27 cellular contexts compared by ENCODE assay signal in genomic region chr6:114361036-114361435, GRCh38. TPM values are rescaled to one million over a fixed set of nuclear protein-coding genes. Genes with fewer than 3 reads are reported as not detected.
DNase-seq lines count a peak whose midpoint lies in the region; ATAC-seq, FAIRE-seq and TF ChIP-seq lines count a peak whose summit lies in the region.
"Had no signal": no experiment of that assay in that cellular context is flagged by ENCODE, and none has a peak within 500 bp of the region (broad histone marks: within the 10 kb centered on the region; RNA-seq: fewer than 3 reads in every experiment).

No MANE protein-coding gene starts in this region.

- no peak overlapping the region for H3K14ac ChIP-seq in H1 (ENCODE audit: insufficient read length)

- CTCF ChIA-PET in H1 (lab: Charles Lee; ENCODE audit: partially characterized antibody), result interaction anchor here (1.1 to 1.4 kb wide), 3 partner anchors 18 to 32 kb away, joined by 4 to 6 read pairs (median 4); partner anchors contain the start of gene HS3ST5

- no peak overlapping the region for H2BK12ac ChIP-seq in H1 (ENCODE audit: low read depth, low read length)

- H3K36me3 Mint-ChIP-seq in GM23338 (ENCODE audit: low read depth), result no peaks in the 10 kb centered on the region
- H3K36me3 Mint-ChIP-seq: CD14-positive monocyte; CD4-positive, alpha-beta memory T cell; CD4-positive, CD25-positive, alpha-beta regulatory T cell; CD8-positive, alpha-beta memory T cell had no signal

- FAIRE-seq in H1 (lab: Jason Lieb, UNC), result no peak
- FAIRE-seq: A549, D721Med, G401.6, GM12891, GM19239 had no signal

- H3K4ac ChIP-seq in H1 (replicated peaks; ENCODE audit: insufficient read length, low read depth, low read length), result no peak overlapping the region
- H3K4ac ChIP-seq in mesendoderm (ENCODE audit: low read depth, low read length), result no peak overlapping the region

- H3K4me1 Mint-ChIP-seq in GM23338, result peaks cover 51% of the 10 kb centered on the region
- H3K4me1 Mint-ChIP-seq: CD14-positive monocyte; CD4-positive, alpha-beta memory T cell; CD4-positive, CD25-positive, alpha-beta regulatory T cell; CD8-positive, alpha-beta memory T cell had no signal

- no peak overlapping the region for H3K9ac ChIP-seq in H1 (replicated peaks in 1 of 4; ENCODE audit: extremely low read depth in 1 of 4, low read depth in 3 of 4, low read length in 3 of 4)
- no peak overlapping the region for H3K9ac ChIP-seq in mesendoderm (ENCODE audit: low read length)
- H3K9ac ChIP-seq: BLaER1 had no signal

- no peak overlapping the region for H4K91ac ChIP-seq in H1 (replicated peaks; ENCODE audit: insufficient read length, low read length)

- H2AK5ac ChIP-seq in H1 (ENCODE audit: low read depth, low read length), result no peak overlapping the region
- H2AK5ac ChIP-seq in mesendoderm (ENCODE audit: low read length), result no peak overlapping the region

- H4K8ac ChIP-seq in H1 (ENCODE audit: extremely low read depth, insufficient read depth, low read length) (no peak overlapping the region), mesendoderm (ENCODE audit: low read depth, low read length) (no peak overlapping the region)

- H3K4me2 ChIP-seq in GM23338 (peak overlapping the region; percentile 42; the same call in 1 of the 2 replicates), H1 (ENCODE audit: insufficient read depth in 1 of 2, low read depth in 2 of 2, low read length in 2 of 2) (no peak overlapping the region), mesendoderm (ENCODE audit: low read length) (no peak overlapping the region)
- H3K4me2 ChIP-seq: A549, BLaER1 had no signal

- H3K27me3 Mint-ChIP-seq in GM23338 (ENCODE audit: insufficient read depth, low read depth, poor library complexity), result peaks cover 7% of the 10 kb centered on the region
- H3K27me3 Mint-ChIP-seq: CD4-positive, alpha-beta memory T cell; CD4-positive, CD25-positive, alpha-beta regulatory T cell; CD8-positive, alpha-beta memory T cell had no signal

- no peaks in the 10 kb centered on the region for H3K36me3 ChIP-seq in GM23338 (ENCODE audit: insufficient read depth)
- no peaks in the 10 kb centered on the region for H3K36me3 ChIP-seq in SJSA1
- H3K36me3 ChIP-seq in H1 (ENCODE audit: control insufficient read depth in 2 of 4, insufficient read depth in 4 of 4, low read length in 3 of 4), result no peaks in the 10 kb centered on the region
- no peaks in the 10 kb centered on the region for H3K36me3 ChIP-seq in mesendoderm (ENCODE audit: control insufficient read depth, insufficient read depth, low read length)
- H3K36me3 ChIP-seq: BE2C, BLaER1 had no signal

- H3K79me1 ChIP-seq in H1 (ENCODE audit: low read depth, low read length), result no peaks in the 10 kb centered on the region
- no peaks in the 10 kb centered on the region for H3K79me1 ChIP-seq in mesendoderm (ENCODE audit: low read length)

- 45% methylated on average over 1 of the region's 1 CpG; no CpG with 5 or more reads in 1 of the 2 experiments for WGBS in H1 (ENCODE audit: extremely low coverage in 1 of 2, insufficient coverage in 1 of 2, insufficient read length in 1 of 2, insufficient replicate concordance in 2 of 2, low coverage in 1 of 2, low lambda C conversion rate in 2 of 2, missing lambda C conversion rate in 1 of 2), 2 experiments
- WGBS in mesendoderm (ENCODE audit: extremely low coverage, insufficient coverage, low lambda C conversion rate), result no CpG with 5 or more reads among the region's 1 CpG

- no peaks in the 10 kb centered on the region for H3K23me2 ChIP-seq in H1 (ENCODE audit: low read depth, low read length)

- TF ChIP-seq CTCF in GM23338 (conservative IDR thresholded peaks at IDR 0.05; ENCODE audit: low read depth in 2 of 2) (no peak), H1 (IDR thresholded peaks at IDR 0.05; ENCODE audit: control extremely low read depth in 1 of 3, insufficient read depth in 1 of 3, low read depth in 1 of 3, low read length in 3 of 3) (no peak)

- H3K23ac ChIP-seq in H1 (ENCODE audit: insufficient read length) (no peak overlapping the region), mesendoderm (ENCODE audit: low read length) (no peak overlapping the region)

- no peak overlapping the region for H2BK20ac ChIP-seq in H1 (ENCODE audit: low read length)

- H3K9me3 Mint-ChIP-seq in GM23338, result no peaks in the 10 kb centered on the region

- TF ChIP-seq POLR2A in H1 (IDR thresholded peaks at IDR 0.05; ENCODE audit: control extremely low read depth in 1 of 2, low read depth in 2 of 2, low read length in 2 of 2), result no peak

- no peak overlapping the region for H3K4me3 ChIP-seq in GM23338
- H3K4me3 ChIP-seq in SJSA1, result no peak overlapping the region
- no peak overlapping the region for H3K4me3 ChIP-seq in H1 (ENCODE audit: extremely low read depth in 1 of 4, insufficient read depth in 2 of 4, low read depth in 3 of 4, low read length in 4 of 4)
- no peak overlapping the region for H3K4me3 ChIP-seq in mesendoderm (ENCODE audit: low read length)
- H3K4me3 ChIP-seq: A549, BLaER1 had no signal

- ATAC-seq in GM23338, result no peak
- no peak for ATAC-seq in GM21447 (IDR thresholded peaks at IDR 0.05; ENCODE audit: unreplicated experiment)
- ATAC-seq: A549 had no signal

- H3K9me3 ChIP-seq in SJSA1 (replicated peaks) (no peaks in the 10 kb centered on the region), H1 (ENCODE audit: insufficient read depth in 2 of 2, low read depth in 1 of 2, low read length in 1 of 2) (no peaks in the 10 kb centered on the region)
- H3K9me3 ChIP-seq: A549, BE2C, BLaER1, Caco-2 had no signal

- H3K27ac ChIP-seq in GM23338 (ENCODE audit: low read depth) (peak overlapping the region; percentile 32; the same call in 1 of the 2 replicates), SJSA1 (peak overlapping the region; percentile 17), H1 (ENCODE audit: low read depth, low read length) (no peak overlapping the region), mesendoderm (ENCODE audit: low read depth, low read length) (no peak overlapping the region)
- H3K27ac ChIP-seq: 22Rv1, A549, BLaER1 had no signal

- H2BK120ac ChIP-seq in H1 (replicated peaks; ENCODE audit: low read depth, low read length), result no peak overlapping the region
- H2BK120ac ChIP-seq in mesendoderm (ENCODE audit: low read depth, low read length), result no peak overlapping the region

- H2BK15ac ChIP-seq in H1 (ENCODE audit: low read length) (no peak overlapping the region), mesendoderm (replicated peaks; ENCODE audit: low read depth) (peak overlapping the region; percentile 57)

- no peak overlapping the region for H3K4me3 Mint-ChIP-seq in GM23338
- H3K4me3 Mint-ChIP-seq: CD14-positive monocyte; CD4-positive, alpha-beta memory T cell; CD4-positive, CD25-positive, alpha-beta regulatory T cell; CD8-positive, alpha-beta memory T cell had no signal

- H3K56ac ChIP-seq in H1 (replicated peaks; ENCODE audit: insufficient read length, low read depth, low read length), result no peak overlapping the region
- no peak overlapping the region for H3K56ac ChIP-seq in mesendoderm (ENCODE audit: low read length)

- TF ChIP-seq RAD21 in H1 (IDR thresholded peaks at IDR 0.05 in 1 of 2, conservative IDR thresholded peaks at IDR 0.05 in 1 of 2; ENCODE audit: low read depth in 2 of 2, low read length in 2 of 2), result no peak

- H4K20me1 ChIP-seq in GM23338 (replicated peaks; ENCODE audit: insufficient read depth), result no peaks in the 10 kb centered on the region
- no peaks in the 10 kb centered on the region for H4K20me1 ChIP-seq in H1 (replicated peaks in 1 of 2; ENCODE audit: control insufficient read depth in 1 of 2, insufficient read depth in 2 of 2, low read length in 2 of 2)
- H4K20me1 ChIP-seq: BLaER1 had no signal

- no peak overlapping the region for H2BK5ac ChIP-seq in H1 (ENCODE audit: low read depth, low read length)
- no peak overlapping the region for H2BK5ac ChIP-seq in mesendoderm (ENCODE audit: low read length)

- H3K27me3 ChIP-seq in GM23338 (ENCODE audit: insufficient read depth) (no peaks in the 10 kb centered on the region), SJSA1 (replicated peaks) (no peaks in the 10 kb centered on the region), H1 (replicated peaks in 1 of 4; ENCODE audit: control insufficient read depth in 3 of 4, extremely low read depth in 1 of 4, insufficient read depth in 3 of 4, low read length in 3 of 4) (no peaks in the 10 kb centered on the region), mesendoderm (ENCODE audit: insufficient read depth, low read length, poor library complexity) (no peaks in the 10 kb centered on the region)
- H3K27me3 ChIP-seq: BE2C, BLaER1 had no signal

- H2AFZ ChIP-seq in GM23338, result no peak overlapping the region
- H2AFZ ChIP-seq in H1 (ENCODE audit: low read length), result no peak overlapping the region

- H3K27ac Mint-ChIP-seq in GM23338, result peak overlapping the region; percentile 52; the same call in 1 of the 2 replicates
- H3K27ac Mint-ChIP-seq: CD14-positive monocyte; CD4-positive, alpha-beta memory T cell; CD4-positive, CD25-positive, alpha-beta regulatory T cell; CD8-positive, alpha-beta memory T cell had no signal

- H3F3A ChIP-seq in GM23338 (replicated peaks; ENCODE audit: low read depth), result no peaks in the 10 kb centered on the region

- TF ChIP-seq EP300 in H1 (IDR thresholded peaks at IDR 0.05; ENCODE audit: borderline replicate concordance in 1 of 2, low read depth in 2 of 2, low read length in 2 of 2), result no peak

- POLR2A ChIA-PET in H1 (lab: Charles Lee; ENCODE audit: partially characterized antibody), result interaction anchor here (1.1 to 4.8 kb wide), 5 partner anchors 12 to 59 kb away, joined by 4 to 35 read pairs (median 10); no protein-coding TSS in a partner anchor

- H3K79me2 ChIP-seq in GM23338 (replicated peaks; ENCODE audit: insufficient read depth) (no peaks in the 10 kb centered on the region), H1 (ENCODE audit: control insufficient read depth in 1 of 2, insufficient read depth in 2 of 2, low read length in 2 of 2) (no peaks in the 10 kb centered on the region), mesendoderm (ENCODE audit: control insufficient read depth, insufficient read depth, low read length) (no peaks in the 10 kb centered on the region)

- H3K18ac ChIP-seq in H1 (ENCODE audit: extremely low read depth, low read length), result no peak overlapping the region
- no peak overlapping the region for H3K18ac ChIP-seq in mesendoderm (ENCODE audit: low read length)

- H3K9me2 ChIP-seq in GM23338 (ENCODE audit: insufficient read depth), result peaks cover 3% of the 10 kb centered on the region; the same call in 1 of the 2 replicates

- H3K4me1 ChIP-seq in GM23338 (ENCODE audit: insufficient read depth), result peaks cover 52% of the 10 kb centered on the region
- H3K4me1 ChIP-seq in SJSA1 (replicated peaks), result peaks cover 34% of the 10 kb centered on the region
- H3K4me1 ChIP-seq in H1 (replicated peaks in 1 of 4; ENCODE audit: control insufficient read depth in 3 of 4, insufficient read depth in 4 of 4, low read length in 3 of 4), result peaks cover 0 to 21% (median 11%) of the 10 kb centered on the region in 4 experiments; a peak in 6 of 7 replicates
- H3K4me1 ChIP-seq in mesendoderm (ENCODE audit: control insufficient read depth, low read depth, low read length), result peaks cover 4% of the 10 kb centered on the region
- H3K4me1 ChIP-seq: BE2C, BLaER1, Caco-2 had no signal

- no peak for DNase-seq in GM23338 (ENCODE audit: low spot score)
- DNase-seq in SJSA1 (ENCODE audit: low read depth in 1 of 2, low spot score in 2 of 2), result peak in 1 of 2 experiments; percentile 50
- DNase-seq in H1 (ENCODE audit: low read depth in 1 of 2, low spot score in 2 of 2), result no peak
- peak; percentile 68 for DNase-seq in mesendoderm
- DNase-seq in COLO668 (lab: John Stamatoyannopoulos, UW; ENCODE audit: unreplicated experiment), result no peak
- DNase-seq in activated T-cell treated with anti-CD3 and anti-CD28 coated beads, Interleukin-2, amount 50 U/mL, for 1 hour, result no peak
- DNase-seq: ACHN; BE2C; C1 segment of cervical spinal cord; Caco-2; Calu3; CD4-positive, alpha-beta memory T cell; CD4-positive, CD25-positive, alpha-beta regulatory T cell; CD8-positive, alpha-beta memory T cell; DMS79 treated with DMSO at 0.1 percent for 48 hours; GF-D8 had no signal

- no peak overlapping the region for H4K5ac ChIP-seq in H1 (ENCODE audit: insufficient read length, low read depth, low read length)
- no peak overlapping the region for H4K5ac ChIP-seq in mesendoderm (ENCODE audit: low read length)

RNA-seq across cellular contexts. Expression of gene HS3ST5, which starts 18.2 kb away (rescaled TPM):
- 3.5 and 3.8 TPM in 2 replicates for total RNA-seq in GM23338 (2014; rRNA removed; shearing (Covaris generic))
- polyA plus RNA-seq in GM23338 (2016; fragmentation: Nextera tagmentation; extraction: Ambion mirVana) (2.8 and 2.9 TPM in 2 replicates), H1 (2011; rRNA removed) (1.2 and 3.7 TPM in 2 replicates)
- 1.7 and 2.9 TPM in 2 replicates for total RNA-seq in SJSA1 (2014; rRNA removed; shearing (Covaris generic))
- total RNA-seq in H1 (2021; fragmentation: NEBNext Ultra II Directional; extraction: Animal tissue kit (Norgen Biotek cat#: 25700)), result 9.9 and 11.2 TPM in 2 replicates
- polyA plus RNA-seq in H1 (2011; cell fraction: cytosol; rRNA removed), result 1.4 TPM
- 3.2 TPM for polyA plus RNA-seq in H1 (2011; cell fraction: nucleus; rRNA removed)
- 3.6 to 4.9 TPM (median 4.3 TPM) in 4 replicates for polyA plus RNA-seq in H1 (2012, experiment 1 of 2)
- polyA plus RNA-seq in H1 (2012, experiment 2 of 2), result 1.3 TPM
- polyA plus RNA-seq in H1 (2013, experiment 1 of 2), result 2.9 TPM
- polyA plus RNA-seq in H1 (2013, experiment 2 of 2), result 3.2 TPM
- polyA minus RNA-seq in H1 (2011; rRNA and poly(A)+ RNA removed), result 1.4 and 7.0 TPM in 2 replicates
- polyA minus RNA-seq in H1 (2011; cell fraction: cytosol; rRNA and poly(A)+ RNA removed), result 4.5 TPM
- polyA minus RNA-seq in H1 (2011; cell fraction: nucleus; rRNA and poly(A)+ RNA removed), result 27.0 TPM
- polyA plus RNA-seq in mesendoderm (2013, experiment 1 of 2), result 2.4 TPM
- 2.3 TPM for polyA plus RNA-seq in mesendoderm (2013, experiment 2 of 2)
- total RNA-seq: A172; CD4-positive, alpha-beta memory T cell; CD4-positive, CD25-positive, alpha-beta regulatory T cell; CD8-positive, alpha-beta memory T cell had no signal
- polyA plus RNA-seq: A549; AG04450; CD14-positive monocyte; CD4-positive, alpha-beta memory T cell; CD4-positive, CD25-positive, alpha-beta regulatory T cell; CD8-positive, alpha-beta memory T cell had no signal

Comparison
In these comparisons a context has a peak if more than half of its experiments do, and no peak if none do; other contexts are left out.
1. H3K27ac ChIP-seq: peak in GM23338 (single experiment) and SJSA1 (single experiment); none in H1 (single experiment) and mesendoderm (single experiment).